ENCODE assay signal across 10 cellular contexts in the genomic region with DNA sequence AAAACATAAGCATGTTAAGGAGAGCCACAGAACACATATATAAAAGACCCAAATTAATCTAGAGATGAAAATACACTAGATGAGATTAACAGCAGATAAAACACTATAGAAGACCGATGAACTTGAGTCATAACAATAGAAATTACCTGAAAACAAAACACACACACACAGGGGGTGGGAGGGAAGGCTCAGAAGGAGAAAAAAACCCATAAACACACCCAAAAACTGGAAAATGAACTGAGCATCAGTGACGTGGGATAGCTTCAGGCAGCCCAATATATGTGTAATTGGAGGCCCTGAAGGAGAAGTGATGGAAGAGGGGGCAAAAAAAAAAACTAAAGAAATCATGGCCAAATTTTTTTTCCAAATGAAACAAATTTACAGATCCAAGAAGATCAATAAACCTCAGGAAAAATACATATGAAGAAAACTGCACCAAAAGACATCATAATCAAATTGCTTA. TPM values are rescaled to one million over a fixed set of nuclear protein-coding genes. Genes with fewer than 3 reads are reported as not detected.
DNase-seq lines count a peak whose midpoint lies in the region; ATAC-seq lines count a peak whose summit lies in the region.
"Had no signal": no experiment of that assay in that cellular context is flagged by ENCODE, and none has a peak within 500 bp of the region (broad histone marks: within the 10 kb centered on the region; RNA-seq: fewer than 3 reads in every experiment).

No MANE protein-coding gene starts in this region.

- no peaks in the 10 kb centered on the region for H3K27me3 Mint-ChIP-seq in naive B cell

- peak overlapping the region; percentile 1 to 93 (median 56) for H3K27ac Mint-ChIP-seq in naive B cell

- intact Hi-C loops in left cardiac atrium (cut with DNase I) (loop anchor here in 1 of 2 donors (10.0 kb wide), 1 partner anchor 72 kb away; no protein-coding TSS in a partner anchor), left colon (cut with DNase I, micrococcal nuclease) (no loop called here)

- H3K4me1 Mint-ChIP-seq in naive B cell, result peaks cover 33 to 53% (median 34%) of the 10 kb centered on the region in 3 donors

- H3K36me3 Mint-ChIP-seq in naive B cell, result peaks cover 19 to 29% of the 10 kb centered on the region in 2 donors

- H3K4me3 Mint-ChIP-seq in naive B cell, result peak overlapping the region; percentile 1 to 76 (median 62)

- H3K9me3 Mint-ChIP-seq in naive B cell, result peaks cover 0 to 3% (median 0%) of the 10 kb centered on the region in 7 donors

- ATAC-seq in GM21619 (IDR thresholded peaks at IDR 0.05; ENCODE audit: unreplicated experiment) (peak; percentile 36), HG03571 (IDR thresholded peaks at IDR 0.05; ENCODE audit: unreplicated experiment) (peak; percentile 29), naive B cell (ENCODE audit: low read depth in 2 of 2) (peak; percentile 8 to 13), left cardiac atrium (no peak), left colon (no peak)

- peak; percentile 9 for DNase-seq in activated CD4-positive, alpha-beta T cell treated with anti-CD3 and anti-CD28 coated beads for 48 hours
- no peak for DNase-seq in activated CD4-positive, alpha-beta T cell treated with anti-CD3 and anti-CD28 coated beads for 4 hours
- DNase-seq in naive B cell, result no peak
- DNase-seq in left cardiac atrium, result no peak
- DNase-seq in NCI-H524 (lab: John Stamatoyannopoulos, UW), result no peak
- DNase-seq in left colon, result no peak
- DNase-seq: hypothalamus, retina had no signal

RNA-seq across cellular contexts. Expression of a gene that starts 11.4 kb away (rescaled TPM):
- polyA plus RNA-seq in naive B cell (ENCODE audit: low read depth in 6 of 6), result 100 to 1,000 TPM in 4 of 6 donors, 10 to 100 TPM in 2; 84.5 to 134 (median 112) TPM
- total RNA-seq in left cardiac atrium (10 to 100 TPM; 63.2 to 71.7 TPM), left colon (10 to 100 TPM; 63.8 to 65.6 TPM)

RNA-seq across cellular contexts. Expression of a gene that starts 56.0 kb away (rescaled TPM):
- polyA plus RNA-seq in naive B cell (ENCODE audit: low read depth in 6 of 6), result 100 to 1,000 TPM in 4 of 6 donors, 10 to 100 TPM in 2; 76.4 to 133 (median 116) TPM
- total RNA-seq in left cardiac atrium, result 100 to 1,000 TPM; 436 to 446 TPM
- total RNA-seq in left colon, result 100 to 1,000 TPM; 366 to 451 TPM

Comparison
In these comparisons a context has a peak if more than half of its experiments do, and no peak if none do; other contexts are left out.
1. ATAC-seq: peak in GM21619 (single experiment), HG03571 (single experiment) and naive B cell (2 of 2); none in left cardiac atrium (0 of 2) and left colon (single experiment).